Comparison of ENCODE assay signal across 2 cellular contexts in genomic region chr7:107099154-107099553, GRCh38. TPM values are rescaled to one million over a fixed set of nuclear protein-coding genes. Genes with fewer than 3 reads are reported as not detected.
DNase-seq lines count a peak whose midpoint lies in the region; ATAC-seq, FAIRE-seq and TF ChIP-seq lines count a peak whose summit lies in the region.
"Not testable (repeated sequence)": the region's sequence is repeated elsewhere in the genome, so short reads cannot be mapped to it uniquely, and the experiment has no call there.

No MANE protein-coding gene starts in this region.

- FAIRE-seq in K562 (lab: Jason Lieb, UNC): not testable (repeated sequence)

- not testable (repeated sequence) for H3K9me3 ChIP-seq in HEK293 (ENCODE audit: control insufficient read depth, insufficient read depth, low read depth, low read length); K562 (replicated peaks; ENCODE audit: control insufficient read depth, insufficient read depth, low read depth, low read length)

- TF ChIP-seq CTCF in HEK293 (tag by site-specific recombination; IDR thresholded peaks at IDR 0.05); K562 (IDR thresholded peaks at IDR 0.05 in 2 of 3, conservative IDR thresholded peaks at IDR 0.05 in 1 of 3; ENCODE audit: insufficient read depth in 2 of 3, low read depth in 1 of 3, low read length in 3 of 3): not testable (repeated sequence)

- POLR2A ChIA-PET in HEK293 (lab: Yijun Ruan, JAX): not testable (repeated sequence)
- POLR2A ChIA-PET in K562 (lab: Yijun Ruan, JAX): interaction anchor here (0.7 to 2.1 kb wide), 2 partner anchors 10 to 20 kb away, joined by 3 to 4 read pairs; no protein-coding TSS in a partner anchor

- not testable (repeated sequence) for TF ChIP-seq EP300 in K562 (IDR thresholded peaks at IDR 0.05; ENCODE audit: low read length)

- H3K27ac ChIP-seq in HEK293 (ENCODE audit: extremely low read depth, low read depth, low read length); K562 (ENCODE audit: extremely low read depth, low read depth, low read length): not testable (repeated sequence)

- H3K79me2 ChIP-seq in K562 (ENCODE audit: control insufficient read depth, insufficient read depth, low read length): peaks cover 83% of the 10 kb centered on the region

- TF ChIP-seq RAD21 in K562 (CRISPR knock-in tag; conservative IDR thresholded peaks at IDR 0.05 in 1 of 2, IDR thresholded peaks at IDR 0.05 in 1 of 2): not testable (repeated sequence)

- H4K20me1 ChIP-seq in K562 (replicated peaks; ENCODE audit: control insufficient read depth, insufficient read depth, low read length): not testable (repeated sequence)

- H2AFZ ChIP-seq in K562 (ENCODE audit: low read depth, low read length): not testable (repeated sequence)

- WGBS in K562 (ENCODE audit: insufficient coverage, low coverage, missing lambda C conversion rate): 99% methylated on average over 12 of the region's 12 CpGs

- H3K4me1 ChIP-seq in HEK293 (ENCODE audit: control insufficient read depth, insufficient read depth, low read length): not testable (repeated sequence)
- H3K4me1 ChIP-seq in K562 (replicated peaks in 1 of 2; ENCODE audit: control insufficient read depth in 2 of 2, insufficient read depth in 2 of 2, low read length in 2 of 2): peaks cover 14 to 17% of the 10 kb centered on the region in 2 experiments; a peak in 4 of 5 replicates

- not testable (repeated sequence) for H3K4me3 ChIP-seq in HEK293 (ENCODE audit: low read depth, low read length); K562

- CTCF ChIA-PET in HEK293 (lab: Yijun Ruan, JAX); K562 (lab: Yijun Ruan, JAX; ENCODE audit: low intra/inter-chr PET ratio): not testable (repeated sequence)

- H3K36me3 ChIP-seq in HEK293 (ENCODE audit: control insufficient read depth in 2 of 2, insufficient read depth in 1 of 2, low read length in 2 of 2); K562 (ENCODE audit: control insufficient read depth, insufficient read depth, low read length): not testable (repeated sequence)

- not testable (repeated sequence) for BruUV-seq in K562 (replicated peaks; lab: Mats Ljungman, UMichigan)

- not testable (repeated sequence) for H3K9me1 ChIP-seq in K562 (ENCODE audit: control insufficient read depth, insufficient read depth, low read length)

- not testable (repeated sequence) for ATAC-seq in K562

- DNase-seq in K562 (ENCODE audit: extremely low read depth in 1 of 4, low spot score in 3 of 4): not testable (repeated sequence)

- H3K4me2 ChIP-seq in K562 (ENCODE audit: insufficient read depth, low read length): not testable (repeated sequence)

- in situ Hi-C loops in K562 (cut with MboI): not testable (repeated sequence)

- H3K9ac ChIP-seq in K562 (ENCODE audit: insufficient read depth in 1 of 2, low read depth in 2 of 2, low read length in 2 of 2): not testable (repeated sequence)

- not testable (repeated sequence) for H3K27me3 ChIP-seq in K562 (ENCODE audit: control insufficient read depth in 2 of 2, insufficient read depth in 2 of 2, low read length in 2 of 2)

- intact Hi-C loops in K562 (cut with micrococcal nuclease): not testable (repeated sequence)

- not testable (repeated sequence) for TF ChIP-seq POLR2A in K562 (conservative IDR thresholded peaks at IDR 0.05)

TF ChIP-seq in HEK293, 187 proteins besides CTCF, POLR2A, EP300 and RAD21:
- peak; percentile 91 for TF ChIP-seq ZNF133 (tag by site-specific recombination; IDR thresholded peaks at IDR 0.05)

TF ChIP-seq in K562, 482 proteins besides CTCF, POLR2A, EP300 and RAD21:
- TF ChIP-seq CBX3 (IDR thresholded peaks at IDR 0.05; ENCODE audit: borderline replicate concordance in 1 of 2, low read length in 2 of 2) (peak in 1 of 2 experiments; percentile 87; a peak in 1 of 3 replicates), TRIM28 (IDR thresholded peaks at IDR 0.05) (peak; percentile 67), TRIM24 (IDR thresholded peaks at IDR 0.05) (peak in 1 of 2 experiments; percentile 54; a peak in 2 of 4 replicates), ZBTB33 (CRISPR knock-in tag; IDR thresholded peaks at IDR 0.05) (0 out of 2 replicates have a peak, but pooled peaks have one; percentile 7), CBX1 (IDR thresholded peaks at IDR 0.05; ENCODE audit: low read depth) (peak; percentile 21; the same call in 1 of the 2 replicates)
- TF ChIP-seq, protein P1, sequence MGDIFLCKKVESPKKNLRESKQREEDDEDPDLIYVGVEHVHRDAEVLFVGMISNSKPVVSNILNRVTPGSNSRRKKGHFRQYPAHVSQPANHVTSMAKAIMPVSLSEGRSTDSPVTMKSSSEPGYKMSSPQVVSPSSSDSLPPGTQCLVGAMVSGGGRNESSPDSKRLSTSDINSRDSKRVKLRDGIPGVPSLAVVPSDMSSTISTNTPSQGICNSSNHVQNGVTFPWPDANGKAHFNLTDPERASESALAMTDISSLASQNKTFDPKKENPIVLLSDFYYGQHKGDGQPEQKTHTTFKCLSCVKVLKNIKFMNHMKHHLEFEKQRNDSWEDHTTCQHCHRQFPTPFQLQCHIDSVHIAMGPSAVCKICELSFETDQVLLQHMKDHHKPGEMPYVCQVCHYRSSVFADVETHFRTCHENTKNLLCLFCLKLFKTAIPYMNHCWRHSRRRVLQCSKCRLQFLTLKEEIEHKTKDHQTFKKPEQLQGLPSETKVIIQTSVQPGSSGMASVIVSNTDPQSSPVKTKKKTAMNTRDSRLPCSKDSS (IDR thresholded peaks at IDR 0.05; ENCODE audit: low read depth, partially characterized antibody): peak; percentile 51
- TF ChIP-seq, protein P2, sequence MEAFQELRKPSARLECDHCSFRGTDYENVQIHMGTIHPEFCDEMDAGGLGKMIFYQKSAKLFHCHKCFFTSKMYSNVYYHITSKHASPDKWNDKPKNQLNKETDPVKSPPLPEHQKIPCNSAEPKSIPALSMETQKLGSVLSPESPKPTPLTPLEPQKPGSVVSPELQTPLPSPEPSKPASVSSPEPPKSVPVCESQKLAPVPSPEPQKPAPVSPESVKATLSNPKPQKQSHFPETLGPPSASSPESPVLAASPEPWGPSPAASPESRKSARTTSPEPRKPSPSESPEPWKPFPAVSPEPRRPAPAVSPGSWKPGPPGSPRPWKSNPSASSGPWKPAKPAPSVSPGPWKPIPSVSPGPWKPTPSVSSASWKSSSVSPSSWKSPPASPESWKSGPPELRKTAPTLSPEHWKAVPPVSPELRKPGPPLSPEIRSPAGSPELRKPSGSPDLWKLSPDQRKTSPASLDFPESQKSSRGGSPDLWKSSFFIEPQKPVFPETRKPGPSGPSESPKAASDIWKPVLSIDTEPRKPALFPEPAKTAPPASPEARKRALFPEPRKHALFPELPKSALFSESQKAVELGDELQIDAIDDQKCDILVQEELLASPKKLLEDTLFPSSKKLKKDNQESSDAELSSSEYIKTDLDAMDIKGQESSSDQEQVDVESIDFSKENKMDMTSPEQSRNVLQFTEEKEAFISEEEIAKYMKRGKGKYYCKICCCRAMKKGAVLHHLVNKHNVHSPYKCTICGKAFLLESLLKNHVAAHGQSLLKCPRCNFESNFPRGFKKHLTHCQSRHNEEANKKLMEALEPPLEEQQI (IDR thresholded peaks at IDR 0.05): peak; percentile 81

RNA-seq across cellular contexts. Expression of gene PRKAR2B, which starts 54.6 kb away (rescaled TPM):
- 16.3 and 57.4 TPM in 2 replicates for total RNA-seq in K562 (2011; cell fraction: chromatin; rRNA removed; ENCODE audit: low replicate concordance)
- total RNA-seq in K562 (2011; cell fraction: nucleolus; rRNA removed): 14.3 and 18.3 TPM in 2 replicates
- 31.1 and 47.5 TPM in 2 replicates for total RNA-seq in K562 (2011; cell fraction: nucleoplasm; rRNA removed)
- total RNA-seq in K562 (2014; rRNA removed) (107 and 108 TPM in 2 replicates), K562 (2014; rRNA removed; fragmentation: Illumina TruSeq; extraction: Trizol) (156 and 172 TPM in 2 replicates), K562 (2015; rRNA removed; fragmentation: Illumina TruSeq; extraction: Trizol) (131 and 138 TPM in 2 replicates), K562 (2021) (115 and 129 TPM in 2 replicates)
- polyA plus RNA-seq in K562 (2011; rRNA removed) (122 and 173 TPM in 2 replicates), K562 (2014; fragmentation: Illumina TruSeq; extraction: Trizol) (117 and 140 TPM in 2 replicates), K562 (2014; fragmentation: Nextera tagmentation; extraction: Ambion mirVana) (10 to 100 TPM; 59.0 to 65.4 TPM), K562 (2014; rRNA removed) (77.1 and 86.2 TPM in 2 replicates)
- polyA plus RNA-seq in K562 (2011; cell fraction: cytosol; rRNA removed): 29.4 and 57.2 TPM in 2 replicates
- polyA plus RNA-seq in K562 (2011; cell fraction: nucleus; rRNA removed): 17.3 and 27.3 TPM in 2 replicates
- 79.6 and 100 TPM in 2 replicates for polyA plus RNA-seq in K562 (2012)
- 205 and 212 TPM in 2 replicates for polyA minus RNA-seq in K562 (2011; rRNA and poly(A)+ RNA removed)
- polyA minus RNA-seq in K562 (2011; cell fraction: cytosol; rRNA and poly(A)+ RNA removed): 96.1 and 101 TPM in 2 replicates
- 19.3 and 36.1 TPM in 2 replicates for polyA minus RNA-seq in K562 (2011; cell fraction: nucleus; rRNA and poly(A)+ RNA removed)
